In the genomic region with DNA sequence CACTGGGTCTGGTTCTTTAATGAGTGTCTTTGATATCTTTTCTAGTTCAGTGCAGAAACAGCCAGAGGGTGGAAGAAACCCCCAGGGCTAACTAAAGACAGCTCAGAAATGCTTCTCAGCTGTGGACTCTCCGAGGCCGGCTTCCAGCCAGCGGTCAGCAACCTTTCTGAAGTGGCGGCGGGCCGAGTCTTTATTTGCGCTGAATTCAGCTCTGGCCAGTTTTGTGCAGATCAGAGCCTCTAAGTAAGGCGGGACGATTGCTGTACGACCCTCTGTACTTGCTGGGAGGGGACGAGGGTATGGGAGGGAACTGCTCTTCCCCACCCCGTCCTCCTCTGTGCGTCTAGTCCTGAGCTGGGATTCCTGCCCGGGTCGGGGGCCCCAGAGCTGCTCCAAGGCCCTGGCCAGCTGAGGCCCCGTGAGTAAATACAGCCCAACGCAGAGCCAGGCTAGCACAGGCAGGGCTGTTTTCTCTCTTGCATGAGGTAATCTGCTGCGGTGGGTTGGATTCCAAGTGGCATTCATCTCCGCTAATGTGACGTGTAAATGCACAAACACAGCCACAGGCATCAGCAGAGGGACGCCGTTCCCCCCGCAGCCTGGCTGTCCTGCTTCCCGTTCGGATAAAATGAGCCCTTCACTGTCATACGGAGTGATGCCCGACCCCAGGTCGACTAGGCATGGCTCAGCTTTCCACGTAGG, we compare ENCODE assay signal across 8 cellular contexts.
DNase-seq lines count a peak whose midpoint lies in the region; ATAC-seq and TF ChIP-seq lines count a peak whose summit lies in the region.

No MANE protein-coding gene starts in this region.

- no peak overlapping the region; the same call in 1 of the 2 replicates for H2AK5ac ChIP-seq in IMR-90 (ENCODE audit: low read depth, low read length)
- H2AK5ac ChIP-seq in mesendoderm (ENCODE audit: low read length) = no peak overlapping the region

- BruUV-seq in IMR-90 (replicated peaks; lab: Mats Ljungman, UMichigan) = no TSS peak

- no peaks in the 10 kb centered on the region for H3K79me2 ChIP-seq in mesendoderm (ENCODE audit: control insufficient read depth, insufficient read depth, low read length)

- H3K56ac ChIP-seq in IMR-90 (ENCODE audit: extremely low read depth, insufficient read depth, low read length) = no peak overlapping the region; the same call in 1 of the 2 replicates
- no peak overlapping the region for H3K56ac ChIP-seq in mesendoderm (ENCODE audit: low read length)

- H2AK9ac ChIP-seq in IMR-90 (replicated peaks; ENCODE audit: low read depth, low read length, poor library complexity) = peak overlapping the region; percentile 60

- no peak overlapping the region for H2BK20ac ChIP-seq in IMR-90 (ENCODE audit: low read depth, low read length)

- dilution Hi-C loops in IMR-90 (cut with HindIII; ENCODE audit: low sequenced_read_pairs, unreplicated experiment) = no loop called here

- peak overlapping the region; percentile 55 for H3K23ac ChIP-seq in IMR-90 (ENCODE audit: low read depth, low read length)
- H3K23ac ChIP-seq in mesendoderm (ENCODE audit: low read length) = no peak overlapping the region

- TF ChIP-seq CTCF in IMR-90 (conservative IDR thresholded peaks at IDR 0.05; ENCODE audit: low read depth, low read length) = no peak
- peak; percentile 4 for TF ChIP-seq CTCF in choroid plexus epithelial cell (conservative IDR thresholded peaks at IDR 0.05; ENCODE audit: low read depth, low read length)
- TF ChIP-seq CTCF in left lung (IDR thresholded peaks at IDR 0.05) = no peak
- no peak for TF ChIP-seq CTCF in stomach (IDR thresholded peaks at IDR 0.05)

- H4K5ac ChIP-seq in IMR-90 (ENCODE audit: low read depth, low read length) (no peak overlapping the region; the same call in 1 of the 2 replicates), mesendoderm (ENCODE audit: low read length) (no peak overlapping the region)

- H3K4me2 ChIP-seq in IMR-90 (ENCODE audit: low read depth, low read length) (peak overlapping the region; percentile 88), mesendoderm (ENCODE audit: low read length) (no peak overlapping the region)

- no peak overlapping the region for H4K91ac ChIP-seq in IMR-90 (ENCODE audit: insufficient read depth, low read depth, low read length)

- TF ChIP-seq EP300 in stomach (IDR thresholded peaks at IDR 0.05) = no peak

- peak overlapping the region; percentile 75 for H2AFZ ChIP-seq in IMR-90 (replicated peaks; ENCODE audit: low read length, poor library complexity)

- TF ChIP-seq POLR2A in IMR-90 (IDR thresholded peaks at IDR 0.05; ENCODE audit: low read depth, low read length) (no peak), stomach (IDR thresholded peaks at IDR 0.05) (no peak)

- in situ Hi-C loops in IMR-90 (cut with MboI; ENCODE audit: low sequenced_read_pairs) = loop anchor here (25.0 kb wide), 1 partner anchor 542 kb away; a partner anchor contains a TSS

- H3K27me3 ChIP-seq in IMR-90 (ENCODE audit: control insufficient read depth, insufficient read depth, low read length) (no peaks in the 10 kb centered on the region), left lung (no peaks in the 10 kb centered on the region), stomach (no peaks in the 10 kb centered on the region), mesendoderm (ENCODE audit: insufficient read depth, low read length, poor library complexity) (no peaks in the 10 kb centered on the region)

- H3K36me3 ChIP-seq in IMR-90 (ENCODE audit: control insufficient read depth, insufficient read depth, low read length) = peaks cover 5% of the 10 kb centered on the region
- peaks cover 0 to 34% of the 10 kb centered on the region in 2 donors for H3K36me3 ChIP-seq in left lung
- H3K36me3 ChIP-seq in stomach = peaks cover 0 to 10% (median 8%) of the 10 kb centered on the region in 4 donors
- H3K36me3 ChIP-seq in mesendoderm (ENCODE audit: control insufficient read depth, insufficient read depth, low read length) = no peaks in the 10 kb centered on the region

- ATAC-seq in IMR-90 (ENCODE audit: low read depth) (peak; percentile 93), left lung (peak; percentile 90), GM19328 (IDR thresholded peaks at IDR 0.05; ENCODE audit: unreplicated experiment) (no peak), GM18861 (IDR thresholded peaks at IDR 0.05; ENCODE audit: unreplicated experiment) (no peak)

- H3K27ac ChIP-seq in IMR-90 (ENCODE audit: insufficient read depth, low read length) (peak overlapping the region; percentile 84), left lung (peak overlapping the region; percentile 24 to 57), stomach (peak overlapping the region; percentile 63 to 84 (median 69)), mesendoderm (ENCODE audit: low read depth, low read length) (no peak overlapping the region)

- H3K18ac ChIP-seq in IMR-90 (ENCODE audit: low read depth, low read length) (peak overlapping the region; percentile 46; the same call in 1 of the 2 replicates), mesendoderm (ENCODE audit: low read length) (no peak overlapping the region)

- no peaks in the 10 kb centered on the region for H4K20me1 ChIP-seq in IMR-90 (ENCODE audit: insufficient read depth, low read length)

- DNase-seq in IMR-90 = peak; percentile 87
- DNase-seq in choroid plexus epithelial cell (ENCODE audit: low read depth) = peak; percentile 91
- DNase-seq in left lung = peak in 1 of 2 donors; percentile 56
- DNase-seq in stomach = peak; percentile 76
- DNase-seq in mesendoderm = no peak
- DNase-seq in NCI-H1436 (lab: John Stamatoyannopoulos, UW) = no peak

- H3K79me1 ChIP-seq in IMR-90 (ENCODE audit: low read depth in 1 of 2, low read length in 2 of 2) (0 out of 4 replicates have a peak, but pooled peaks cover 0 to 6% of the 10 kb centered on the region in 2 experiments), mesendoderm (ENCODE audit: low read length) (no peaks in the 10 kb centered on the region)

- H3K9me3 ChIP-seq in IMR-90 (ENCODE audit: control insufficient read depth, insufficient read depth, low read length) (no peaks in the 10 kb centered on the region), left lung (no peaks in the 10 kb centered on the region), stomach (no peaks in the 10 kb centered on the region)

- H2BK15ac ChIP-seq in IMR-90 (ENCODE audit: low read depth, low read length) (0 out of 3 replicates have a peak overlapping the region, but pooled peaks have one; percentile 27), mesendoderm (replicated peaks; ENCODE audit: low read depth) (no peak overlapping the region)

- no peak for TF ChIP-seq RAD21 in IMR-90 (IDR thresholded peaks at IDR 0.05; ENCODE audit: low read length)

- H2BK5ac ChIP-seq in IMR-90 (ENCODE audit: low read depth, low read length, poor library complexity, severe bottlenecking) (no peak overlapping the region), mesendoderm (ENCODE audit: low read length) (no peak overlapping the region)

- intact Hi-C loops in IMR-90 (cut with micrococcal nuclease) = loop anchor here (5.0 to 10.0 kb wide), 4 partner anchors 117 to 550 kb away; a partner anchor contains a TSS
- intact Hi-C loops in left lung (cut with DNase I) = no loop called here
- intact Hi-C loops in stomach (cut with DNase I; ENCODE audit: low total_unique reads) = no loop called here

- POLR2A ChIA-PET in IMR-90 (lab: Charles Lee; ENCODE audit: unreplicated experiment) = interaction anchor here (0.5 to 0.6 kb wide), 2 partner anchors 30 to 503 kb away, joined by 3 read pairs; no protein-coding TSS in a partner anchor

- H2BK120ac ChIP-seq in IMR-90 (ENCODE audit: low read depth, low read length) = peak overlapping the region; percentile 41; the same call in 1 of the 2 replicates
- H2BK120ac ChIP-seq in mesendoderm (ENCODE audit: low read depth, low read length) = no peak overlapping the region

- peaks cover 7% of the 10 kb centered on the region; the same call in 1 of the 2 replicates for H3K9me1 ChIP-seq in IMR-90 (ENCODE audit: insufficient read depth, low read length)

- H3K9ac ChIP-seq in IMR-90 (ENCODE audit: low read depth, low read length) (peak overlapping the region; percentile 65), mesendoderm (ENCODE audit: low read length) (no peak overlapping the region)

- H4K8ac ChIP-seq in IMR-90 (ENCODE audit: low read depth in 2 of 2, low read length in 2 of 2) (peak overlapping the region in 1 of 2 experiments; percentile 20; a peak in 2 of 4 replicates), mesendoderm (ENCODE audit: low read depth, low read length) (no peak overlapping the region)

- peaks cover 3% of the 10 kb centered on the region; the same call in 1 of the 2 replicates for H3K4me1 ChIP-seq in IMR-90 (ENCODE audit: control insufficient read depth, insufficient read depth, low read length)
- no peaks in the 10 kb centered on the region for H3K4me1 ChIP-seq in left lung
- H3K4me1 ChIP-seq in stomach = peaks cover 0 to 35% (median 7%) of the 10 kb centered on the region in 4 donors
- no peaks in the 10 kb centered on the region for H3K4me1 ChIP-seq in mesendoderm (ENCODE audit: control insufficient read depth, low read depth, low read length)

- H3K14ac ChIP-seq in IMR-90 (replicated peaks; ENCODE audit: low read depth, low read length) = peak overlapping the region; percentile 48; the same call in 1 of the 2 replicates

- H3K4me3 ChIP-seq in IMR-90 (ENCODE audit: insufficient read depth, low read depth, low read length) (peak overlapping the region; percentile 15; the same call in 1 of the 2 replicates), choroid plexus epithelial cell (ENCODE audit: low read depth, low read length) (peak overlapping the region; percentile 43), left lung (no peak overlapping the region), stomach (peak overlapping the region; percentile 7 to 30 (median 26)), mesendoderm (ENCODE audit: low read length) (no peak overlapping the region)

- CTCF ChIA-PET in IMR-90 (lab: Yijun Ruan, JAX) = interaction anchor here (1.1 to 1.5 kb wide), 2 partner anchors 20 to 435 kb away, joined by 4 to 7 read pairs; no protein-coding TSS in a partner anchor

- WGBS in IMR-90 (ENCODE audit: extremely low coverage in 2 of 2, insufficient read length in 1 of 2), 2 experiments = 25% methylated on average over 6 of the region's 29 CpGs; no CpG with 5 or more reads in 1 of the 2 experiments
- WGBS in stomach, 5 donors = 24 to 38% (median 28%) methylated on average over 29 of the region's 29 CpGs
- WGBS in mesendoderm (ENCODE audit: extremely low coverage, insufficient coverage, low lambda C conversion rate) = no CpG with 5 or more reads among the region's 29 CpGs

- H3K4ac ChIP-seq in IMR-90 (ENCODE audit: low read depth, low read length) (peak overlapping the region; percentile 65; the same call in 1 of the 2 replicates), mesendoderm (ENCODE audit: low read depth, low read length) (no peak overlapping the region)

TF ChIP-seq in IMR-90, 13 proteins besides CTCF, POLR2A, EP300 and RAD21:
- TF ChIP-seq CEBPB (IDR thresholded peaks at IDR 0.05; ENCODE audit: low read depth, low read length) (peak; percentile 36; the same call in 1 of the 2 replicates), MAZ (IDR thresholded peaks at IDR 0.05; ENCODE audit: borderline replicate concordance, low read depth, low read length) (no peak), MAFK (IDR thresholded peaks at IDR 0.05; ENCODE audit: low read depth, low read length) (no peak)

Comparison
In these comparisons a context has a peak if more than half of its experiments do, and no peak if none do; other contexts are left out.
1. ATAC-seq: peak in IMR-90 (single experiment) and left lung (single experiment); none in GM19328 (single experiment) and GM18861 (single experiment).
2. DNase-seq: peak in IMR-90 (single experiment), choroid plexus epithelial cell (single experiment) and stomach (single experiment); none in mesendoderm (single experiment) and NCI-H1436 (single experiment).
3. H3K4me3 ChIP-seq: peak in IMR-90 (single experiment), choroid plexus epithelial cell (single experiment) and stomach (4 of 4); none in left lung (0 of 2) and mesendoderm (single experiment).